9 cellular contexts compared by ENCODE assay signal in genomic region chr12:100268835-100269564, GRCh38. TPM values are rescaled to one million over a fixed set of nuclear protein-coding genes. Genes with fewer than 3 reads are reported as not detected.
A peak's percentile ranks its signal among the peaks of the same experiment; 100 is the strongest.
DNase-seq lines count a peak whose midpoint lies in the region; ATAC-seq and TF ChIP-seq lines count a peak whose summit lies in the region.
"Had no signal": no experiment of that assay in that cellular context is flagged by ENCODE, and none has a peak within 500 bp of the region (broad histone marks: within the 10 kb centered on the region; RNA-seq: fewer than 3 reads in every experiment).

No MANE protein-coding gene starts in this region.

- intact Hi-C loops in activated naive CD4-positive, alpha-beta T cell treated with anti-CD3 and anti-CD28 coated beads for 36 hours (cut with micrococcal nuclease), result loop anchor here (5.0 kb wide), 3 partner anchors 1608 to 1767 kb away; partner anchors contain the start of genes DRAM1 and TMPO
- intact Hi-C loops in activated B cell treated with CpG ODN at 0.5 μM for 24 hours (cut with micrococcal nuclease), result loop anchor here (5.0 to 10.0 kb wide), 2 partner anchors 1624 to 1767 kb away; partner anchors contain the start of genes APAF1 and IKBIP

- H3K27ac ChIP-seq in suprapubic skin, result no peak overlapping the region

- CTCF ChIA-PET in activated naive CD4-positive, alpha-beta T cell treated with anti-CD3 and anti-CD28 coated beads for 36 hours (lab: Charles Lee), result no interaction called here
- CTCF ChIA-PET in activated B cell treated with CpG ODN at 0.5 μM for 24 hours (lab: Charles Lee), result no interaction called here

- H3K36me3 ChIP-seq in suprapubic skin, result no peaks in the 10 kb centered on the region

- no peak for DNase-seq in activated naive CD4-positive, alpha-beta T cell treated with anti-CD3 and anti-CD28 coated beads for 36 hours
- DNase-seq in activated naive CD4-positive, alpha-beta T cell treated with Interleukin-2 at 50 U/mL for 16 hours, result no peak
- no peak for DNase-seq in activated B cell treated with CpG ODN at 0.5 μM for 24 hours
- no peak for DNase-seq in suprapubic skin (ENCODE audit: low spot score in 2 of 2)
- no peak for DNase-seq in AG08395 (ENCODE audit: low spot score)
- no peak for DNase-seq in effector CD4-positive, alpha-beta T cell
- DNase-seq: NCI-H524 treated with DMSO at 0.1 percent for 48 hours had no signal

- H3K9me3 ChIP-seq in iPS-18c (ENCODE audit: control insufficient read depth, insufficient read depth, low read length) (no peaks in the 10 kb centered on the region), suprapubic skin (no peaks in the 10 kb centered on the region)

- peaks cover 37% of the 10 kb centered on the region for H3K4me1 ChIP-seq in suprapubic skin

- POLR2A ChIA-PET in activated B cell treated with CpG ODN at 0.5 μM for 24 hours (lab: Charles Lee), result no interaction called here

- H3K36me3 Mint-ChIP-seq in activated naive CD4-positive, alpha-beta T cell treated with anti-CD3 and anti-CD28 coated beads for 36 hours (ENCODE audit: low read depth), result no peaks in the 10 kb centered on the region
- H3K36me3 Mint-ChIP-seq in activated B cell treated with CpG ODN at 0.5 μM for 24 hours (ENCODE audit: low read depth), result peaks cover 12% of the 10 kb centered on the region

- no peak for TF ChIP-seq EP300 in suprapubic skin (IDR thresholded peaks at IDR 0.05)

- no peaks in the 10 kb centered on the region for H3K27me3 Mint-ChIP-seq in activated naive CD4-positive, alpha-beta T cell treated with anti-CD3 and anti-CD28 coated beads for 36 hours (ENCODE audit: low read depth)
- H3K27me3 Mint-ChIP-seq in activated B cell treated with CpG ODN at 0.5 μM for 24 hours, result no peaks in the 10 kb centered on the region

- peak overlapping the region; percentile 96 for H3K4me3 Mint-ChIP-seq in activated naive CD4-positive, alpha-beta T cell treated with anti-CD3 and anti-CD28 coated beads for 36 hours
- H3K4me3 Mint-ChIP-seq in activated B cell treated with CpG ODN at 0.5 μM for 24 hours, result peak overlapping the region; percentile 46

- no peaks in the 10 kb centered on the region for H3K9me3 Mint-ChIP-seq in activated naive CD4-positive, alpha-beta T cell treated with anti-CD3 and anti-CD28 coated beads for 36 hours
- H3K9me3 Mint-ChIP-seq in activated B cell treated with CpG ODN at 0.5 μM for 24 hours, result no peaks in the 10 kb centered on the region

- H3K27me3 ChIP-seq in suprapubic skin, result no peaks in the 10 kb centered on the region

- no peak overlapping the region for H3K27ac Mint-ChIP-seq in activated naive CD4-positive, alpha-beta T cell treated with anti-CD3 and anti-CD28 coated beads for 36 hours
- no peak overlapping the region for H3K27ac Mint-ChIP-seq in activated B cell treated with CpG ODN at 0.5 μM for 24 hours

- peak overlapping the region; percentile 29 for H3K4me3 ChIP-seq in iPS-18c (ENCODE audit: insufficient read depth, low read depth, low read length)
- peak overlapping the region; percentile 98 for H3K4me3 ChIP-seq in suprapubic skin

- H3K4me1 Mint-ChIP-seq in activated naive CD4-positive, alpha-beta T cell treated with anti-CD3 and anti-CD28 coated beads for 36 hours (ENCODE audit: low read depth), result peaks cover 43% of the 10 kb centered on the region
- H3K4me1 Mint-ChIP-seq in activated B cell treated with CpG ODN at 0.5 μM for 24 hours, result peaks cover 36% of the 10 kb centered on the region

- 69% methylated on average over 5 of the region's 5 CpGs for WGBS in suprapubic skin

- TF ChIP-seq CTCF in activated B cell treated with CpG ODN at 0.5 μM for 24 hours (IDR thresholded peaks at IDR 0.05), result no peak
- no peak for TF ChIP-seq CTCF in suprapubic skin (IDR thresholded peaks at IDR 0.05)

- ATAC-seq in activated B cell treated with CpG ODN at 0.5 μM for 24 hours (ENCODE audit: low read depth) (no peak), GM21723 (IDR thresholded peaks at IDR 0.05; ENCODE audit: unreplicated experiment) (no peak)

- no peak for TF ChIP-seq POLR2A in suprapubic skin (IDR thresholded peaks at IDR 0.05)

RNA-seq across cellular contexts. Expression of gene SCYL2, which starts 2.0 kb away (rescaled TPM):
- 10 to 100 TPM; 19.4 to 20.7 TPM for total RNA-seq in activated naive CD4-positive, alpha-beta T cell treated with anti-CD3 and anti-CD28 coated beads for 36 hours
- total RNA-seq in activated B cell treated with CpG ODN at 0.5 μM for 24 hours (34.7 and 38.7 TPM in 2 replicates), suprapubic skin (10 to 100 TPM; 25.4 to 52.4 (median 43.4) TPM)

RNA-seq across cellular contexts. Expression of gene DEPDC4, which starts 2.1 kb away (rescaled TPM):
- total RNA-seq in activated naive CD4-positive, alpha-beta T cell treated with anti-CD3 and anti-CD28 coated beads for 36 hours, result 1 to 10 TPM; 3.4 to 3.6 TPM
- total RNA-seq in activated B cell treated with CpG ODN at 0.5 μM for 24 hours (0.49 and 0.81 TPM in 2 replicates), suprapubic skin (1 to 10 TPM in 1 of 4 donors, under 1 TPM in 2, not detected in 1; 0.64 to 2.3 (median 0.72) TPM)
